15 cellular contexts compared by ENCODE assay signal in the genomic region with DNA sequence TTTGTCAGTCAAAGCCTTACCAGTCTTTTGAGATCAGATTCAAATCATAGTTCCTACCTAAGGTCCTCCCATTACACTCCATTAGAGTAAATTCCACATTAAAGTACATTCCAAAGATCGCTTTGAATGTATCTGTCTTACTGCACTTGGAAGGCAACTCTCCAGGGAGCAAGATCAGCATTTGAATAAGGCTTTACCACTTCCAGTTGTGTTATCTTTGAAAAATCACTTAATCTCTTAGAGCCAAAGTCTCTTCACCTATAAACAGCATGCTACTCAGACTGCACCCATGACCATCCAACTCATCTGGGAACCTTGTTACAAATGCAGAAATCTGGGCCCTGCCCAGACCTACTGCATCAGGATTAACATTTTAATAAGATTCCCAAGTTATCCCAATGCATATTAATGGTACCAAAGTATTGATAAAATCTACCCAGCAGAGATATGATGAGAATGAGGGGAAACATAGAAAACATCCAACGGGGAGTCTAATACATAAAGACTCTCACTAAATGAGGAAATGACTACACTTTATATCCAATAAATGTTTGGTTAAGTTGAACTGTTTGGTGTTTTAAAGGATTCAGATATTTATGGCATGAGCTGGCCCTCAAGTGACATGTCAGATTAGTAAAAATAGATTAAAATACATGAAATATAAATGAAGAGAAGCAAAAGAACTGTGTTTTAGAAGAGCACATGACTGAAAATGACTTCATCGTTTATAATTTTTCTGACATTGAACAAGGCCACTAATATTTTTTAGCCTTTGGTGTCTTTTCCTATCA.
DNase-seq lines count a peak whose midpoint lies in the region; ATAC-seq and TF ChIP-seq lines count a peak whose summit lies in the region.
"Had no signal": no experiment of that assay in that cellular context is flagged by ENCODE, and none has a peak within 500 bp of the region (broad histone marks: within the 10 kb centered on the region; RNA-seq: fewer than 3 reads in every experiment).

No MANE protein-coding gene starts in this region.

- DNase-seq in CD4-positive, alpha-beta T cell = no peak
- peak; percentile 81 for DNase-seq in M059J (ENCODE audit: low read depth)
- DNase-seq in mucosa of descending colon = no peak
- DNase-seq in erythroblast (lab: John Stamatoyannopoulos, UW) = no peak
- DNase-seq: activated CD4-positive, alpha-beta T cell treated with anti-CD3 and anti-CD28 coated beads for 4 hours; activated T-cell treated with anti-CD3 and anti-CD28 coated beads, Interleukin-2, amount 50 U/mL, for 48 hours; amniotic stem cell; NCI-H187 treated with DMSO at 0.1 percent for 48 hours had no signal

- 52 to 58% methylated on average over 2 to 3 of the region's 3 CpGs for WGBS in ectodermal cell, 2 experiments

- H3K4me1 Mint-ChIP-seq in CD4-positive, alpha-beta T cell (ENCODE audit: low read depth) = peaks cover 86% of the 10 kb centered on the region
- H3K4me1 Mint-ChIP-seq in nephron = peaks cover 71% of the 10 kb centered on the region

- TF ChIP-seq POLR2A in erythroblast (IDR thresholded peaks at IDR 0.05; ENCODE audit: low read length) = no peak

- H3K4me3 ChIP-seq in ectodermal cell (ENCODE audit: insufficient read depth, low read depth, low read length) (no peak overlapping the region), mucosa of descending colon (no peak overlapping the region)
- H3K4me3 ChIP-seq: coronary artery, lung had no signal

- H3K36me3 ChIP-seq in ectodermal cell (ENCODE audit: control insufficient read depth, insufficient read depth, low read length) = no peaks in the 10 kb centered on the region
- H3K36me3 ChIP-seq in mucosa of descending colon (ENCODE audit: low read depth) = no peaks in the 10 kb centered on the region

- no peaks in the 10 kb centered on the region for H3K9me3 Mint-ChIP-seq in CD4-positive, alpha-beta T cell
- no peaks in the 10 kb centered on the region for H3K9me3 Mint-ChIP-seq in nephron
- H3K9me3 Mint-ChIP-seq: stimulated activated naive CD8-positive, alpha-beta T cell treated with anti-CD3 and anti-CD28 coated beads, Interleukin-15, Interleukin-2, amounts not matched to agents 100 ng/mL and 50 ng/mL, for 24 hours had no signal

- peak overlapping the region; percentile 8 for H3K4me3 Mint-ChIP-seq in CD4-positive, alpha-beta T cell
- peak overlapping the region in 1 of 3 experiments; percentile 3 for H3K4me3 Mint-ChIP-seq in nephron
- H3K4me3 Mint-ChIP-seq: stimulated activated naive CD8-positive, alpha-beta T cell treated with anti-CD3 and anti-CD28 coated beads, Interleukin-15, Interleukin-2, amounts not matched to agents 100 ng/mL and 50 ng/mL, for 24 hours had no signal

- H3K4me1 ChIP-seq in ectodermal cell (ENCODE audit: control insufficient read depth, insufficient read depth, low read length) (peaks cover 18% of the 10 kb centered on the region), mucosa of descending colon (ENCODE audit: low read depth) (peaks cover 8% of the 10 kb centered on the region)

- H3K27me3 Mint-ChIP-seq in CD4-positive, alpha-beta T cell = no peaks in the 10 kb centered on the region
- no peaks in the 10 kb centered on the region for H3K27me3 Mint-ChIP-seq in nephron (ENCODE audit: low read depth)
- H3K27me3 Mint-ChIP-seq: stimulated activated naive CD8-positive, alpha-beta T cell treated with anti-CD3 and anti-CD28 coated beads, Interleukin-15, Interleukin-2, amounts not matched to agents 100 ng/mL and 50 ng/mL, for 24 hours had no signal

- H3K27ac Mint-ChIP-seq in CD4-positive, alpha-beta T cell = peak overlapping the region; percentile 28
- peak overlapping the region; percentile 28 to 68 (median 59) for H3K27ac Mint-ChIP-seq in nephron

- no peak for ATAC-seq in CD4-positive, alpha-beta T cell (ENCODE audit: poor library complexity)
- ATAC-seq in mucosa of descending colon (no peak), HG02970 (IDR thresholded peaks at IDR 0.05; ENCODE audit: low FRiP score, unreplicated experiment) (no peak), HG03520 (IDR thresholded peaks at IDR 0.05; ENCODE audit: unreplicated experiment) (no peak)

- no peaks in the 10 kb centered on the region for H3K9me3 ChIP-seq in CD4-positive, alpha-beta T cell (ENCODE audit: control insufficient read depth, low read length)
- H3K9me3 ChIP-seq in ectodermal cell (ENCODE audit: control insufficient read depth, low read length) = no peaks in the 10 kb centered on the region
- no peaks in the 10 kb centered on the region for H3K9me3 ChIP-seq in mucosa of descending colon

- TF ChIP-seq CTCF in CD4-positive, alpha-beta T cell (IDR thresholded peaks at IDR 0.05) = no peak
- no peak for TF ChIP-seq CTCF in nephron (IDR thresholded peaks at IDR 0.05; ENCODE audit: unreplicated experiment in 3 of 3)
- TF ChIP-seq CTCF in mucosa of descending colon (IDR thresholded peaks at IDR 0.05) = no peak

- H3K27ac ChIP-seq in CD4-positive, alpha-beta T cell (ENCODE audit: low read depth, low read length) = no peak overlapping the region
- H3K27ac ChIP-seq in ectodermal cell (ENCODE audit: insufficient read depth, low read depth, low read length, poor library complexity, severe bottlenecking) = peak overlapping the region; percentile 46
- H3K27ac ChIP-seq: coronary artery had no signal

- intact Hi-C loops in CD4-positive, alpha-beta T cell (cut with DNase I, micrococcal nuclease) = no loop called here
- intact Hi-C loops in mucosa of descending colon (cut with DNase I, micrococcal nuclease) = no loop called here

- POLR2A ChIA-PET in CD4-positive, alpha-beta T cell (lab: Charles Lee) = no interaction called here

- H3K36me3 Mint-ChIP-seq in CD4-positive, alpha-beta T cell (ENCODE audit: low read depth) = no peaks in the 10 kb centered on the region
- H3K36me3 Mint-ChIP-seq in nephron (ENCODE audit: low read depth) = no peaks in the 10 kb centered on the region

- no peaks in the 10 kb centered on the region for H3K27me3 ChIP-seq in CD4-positive, alpha-beta T cell (ENCODE audit: control insufficient read depth, insufficient read depth, low read length)
- H3K27me3 ChIP-seq in ectodermal cell (ENCODE audit: control insufficient read depth, insufficient read depth, low read length, poor library complexity, severe bottlenecking) = no peaks in the 10 kb centered on the region

- CTCF ChIA-PET in CD4-positive, alpha-beta T cell (lab: Charles Lee) = no interaction called here
